25 cellular contexts compared by ENCODE assay signal in the genomic region with DNA sequence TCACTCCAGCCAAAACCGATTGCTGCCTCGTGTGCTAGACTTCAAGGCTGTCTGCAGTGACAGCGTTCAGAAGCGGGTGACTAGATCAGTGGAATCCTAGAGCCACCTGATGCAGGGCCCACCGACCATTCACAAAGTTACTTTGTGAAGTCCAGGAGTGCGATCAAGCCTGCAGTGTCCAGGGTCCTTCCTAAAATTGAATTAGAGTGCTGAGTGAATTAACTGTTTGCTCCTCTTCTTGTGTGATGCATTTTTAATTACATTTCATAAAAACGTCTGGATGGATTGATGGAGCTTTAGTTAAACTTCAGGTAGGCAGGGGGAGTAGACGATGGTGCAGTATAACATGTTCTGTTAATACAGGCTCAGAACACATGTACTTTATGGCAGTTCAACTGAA. TPM values are rescaled to one million over a fixed set of nuclear protein-coding genes. Genes with fewer than 3 reads are reported as not detected.
"Had no signal": no experiment of that assay in that cellular context is flagged by ENCODE, and none has a peak within 500 bp of the region (broad histone marks: within the 10 kb centered on the region; RNA-seq: fewer than 3 reads in every experiment).

No MANE protein-coding gene starts in this region.

- H3K27ac ChIP-seq: epithelial cell of prostate, esophagus muscularis mucosa, gastrocnemius medialis, neutrophil, suprapubic skin, transverse colon had no signal

- H3K4me1 Mint-ChIP-seq: central memory CD8-positive, alpha-beta T cell; immature natural killer cell had no signal

- H3K4me3 Mint-ChIP-seq: central memory CD8-positive, alpha-beta T cell; immature natural killer cell; natural killer cell treated with Interleukin-12 subunit alpha and Interleukin-12 subunit beta and Interleukin-15 and Interleukin-18, amount 100 ng/mL, for 72 hours; stimulated activated effector memory CD8-positive, alpha-beta T cell treated with anti-CD3 and anti-CD28 coated beads, Interleukin-12 subunit alpha, Interleukin-12 subunit beta, amount 100 ng/mL, for 72 hours had no signal

- DNase-seq: cortex of kidney; effector CD8-positive, alpha-beta T cell; gastrocnemius medialis; immature natural killer cell; left ventricle myocardium superior; mesenchymal stem cell; midbrain; stimulated activated CD4-positive, alpha-beta T cell treated with anti-CD3 and anti-CD28 coated beads, Interleukin-2, amount 100 ng/mL, for 48 hours; stimulated activated naive CD8-positive, alpha-beta T cell treated with anti-CD3 and anti-CD28 coated beads, Interleukin-15, Interleukin-2, amounts not matched to agents 100 U/mL and 50 U/mL, for 24 hours; transverse colon had no signal

- H3K9me3 Mint-ChIP-seq: central memory CD8-positive, alpha-beta T cell; immature natural killer cell; natural killer cell treated with Interleukin-12 subunit alpha and Interleukin-12 subunit beta and Interleukin-15 and Interleukin-18, amount 100 ng/mL, for 72 hours; stimulated activated effector memory CD8-positive, alpha-beta T cell treated with anti-CD3 and anti-CD28 coated beads, Interleukin-12 subunit alpha, Interleukin-12 subunit beta, amount 100 ng/mL, for 72 hours had no signal

- H3K27me3 Mint-ChIP-seq: central memory CD8-positive, alpha-beta T cell; natural killer cell treated with Interleukin-12 subunit alpha and Interleukin-12 subunit beta and Interleukin-15 and Interleukin-18, amount 100 ng/mL, for 72 hours had no signal

- ATAC-seq: gastrocnemius medialis; left ventricle myocardium superior; natural killer cell treated with Interleukin-12 subunit alpha and Interleukin-12 subunit beta and Interleukin-15 and Interleukin-18, amount 100 ng/mL, for 72 hours; stimulated activated effector memory CD8-positive, alpha-beta T cell treated with anti-CD3 and anti-CD28 coated beads, Interleukin-12 subunit alpha, Interleukin-12 subunit beta, amount 100 ng/mL, for 72 hours; stimulated activated naive CD8-positive, alpha-beta T cell treated with anti-CD3 and anti-CD28 coated beads, Interleukin-15, Interleukin-2, amounts not matched to agents 100 U/mL and 50 U/mL, for 24 hours had no signal

- FAIRE-seq: keratinocyte had no signal

- H3K36me3 ChIP-seq: esophagus muscularis mucosa, gastrocnemius medialis, neutrophil, suprapubic skin, transverse colon had no signal

- H3K4me3 ChIP-seq: dorsolateral prefrontal cortex, esophagus muscularis mucosa, gastrocnemius medialis, lung, smooth muscle cell, suprapubic skin, transverse colon had no signal

- H3K9me3 ChIP-seq: esophagus muscularis mucosa, gastrocnemius medialis, neutrophil, suprapubic skin, transverse colon had no signal

- H3K36me3 Mint-ChIP-seq: natural killer cell treated with Interleukin-12 subunit alpha and Interleukin-12 subunit beta and Interleukin-15 and Interleukin-18, amount 100 ng/mL, for 72 hours; stimulated activated effector memory CD8-positive, alpha-beta T cell treated with anti-CD3 and anti-CD28 coated beads, Interleukin-12 subunit alpha, Interleukin-12 subunit beta, amount 100 ng/mL, for 72 hours had no signal

- H3K27me3 ChIP-seq: dorsolateral prefrontal cortex, esophagus muscularis mucosa, gastrocnemius medialis, neutrophil, suprapubic skin, transverse colon had no signal

RNA-seq across cellular contexts. Expression of gene PCARE, which starts 13.8 kb away (rescaled TPM):
- total RNA-seq: esophagus muscularis mucosa; fibroblast of villous mesenchyme; natural killer cell treated with Interleukin-12 subunit alpha and Interleukin-12 subunit beta and Interleukin-15 and Interleukin-18, amount 100 ng/mL, for 72 hours; osteoblast; pulmonary artery endothelial cell; smooth muscle cell; ureter had no signal
- polyA plus RNA-seq: immature natural killer cell, keratinocyte, smooth muscle cell had no signal
